In the genomic region with DNA sequence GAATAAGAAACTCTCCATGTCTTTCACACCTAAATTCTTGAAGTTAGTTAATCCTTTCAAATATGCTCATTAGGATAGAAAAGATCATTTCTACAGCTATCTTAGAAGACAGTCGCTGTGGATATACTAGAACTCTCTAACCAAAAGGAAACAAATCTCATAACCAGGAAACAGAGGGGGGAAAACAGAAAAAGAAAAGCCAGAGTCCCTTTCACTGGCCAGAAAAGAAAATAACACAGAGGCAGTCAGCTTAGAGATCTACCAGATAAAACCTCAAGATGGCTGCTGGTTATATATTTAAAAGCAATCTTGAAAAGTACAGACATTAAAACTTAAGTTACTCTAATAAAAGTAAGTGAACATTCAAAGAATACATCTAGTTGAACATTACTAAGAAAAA, we compare ENCODE assay signal across 26 cellular contexts. TPM values are rescaled to one million over a fixed set of nuclear protein-coding genes. Genes with fewer than 3 reads are reported as not detected.
DNase-seq lines count a peak whose midpoint lies in the region; ATAC-seq, FAIRE-seq and TF ChIP-seq lines count a peak whose summit lies in the region.
"Had no signal": no experiment of that assay in that cellular context is flagged by ENCODE, and none has a peak within 500 bp of the region (broad histone marks: within the 10 kb centered on the region; RNA-seq: fewer than 3 reads in every experiment).

No MANE protein-coding gene starts in this region.

- H3K4me1 ChIP-seq in HEK293 (ENCODE audit: control insufficient read depth, insufficient read depth, low read length): no peaks in the 10 kb centered on the region
- H3K4me1 ChIP-seq: upper lobe of right lung had no signal

- POLR2A ChIA-PET in HEK293 (lab: Yijun Ruan, JAX): no interaction called here

- TF ChIP-seq CTCF in HEK293 (tag by site-specific recombination; IDR thresholded peaks at IDR 0.05) (no peak), nephron progenitor cell (IDR thresholded peaks at IDR 0.05) (no peak)

- H3K9me3 Mint-ChIP-seq in activated naive CD8-positive, alpha-beta T cell (ENCODE audit: low read depth): no peaks in the 10 kb centered on the region
- no peaks in the 10 kb centered on the region for H3K9me3 Mint-ChIP-seq in activated naive CD8-positive, alpha-beta T cell treated with anti-CD3 and anti-CD28 coated beads for 36 hours
- no peaks in the 10 kb centered on the region for H3K9me3 Mint-ChIP-seq in activated naive CD8-positive, alpha-beta T cell treated with anti-CD3 and anti-CD28 coated beads, Interleukin-2, amount 50 U/mL, for 24 hours
- peaks cover 5% of the 10 kb centered on the region for H3K9me3 Mint-ChIP-seq in nephron progenitor cell
- H3K9me3 Mint-ChIP-seq: HFFc6; T-helper 1 cell treated with Interleukin-12 subunit alpha and Interleukin-12 subunit beta and Interleukin-4 antibody, amounts not matched to agents 30 μg/mL and 1 μg/mL, for 36 hours had no signal

- FAIRE-seq in GM12892 (lab: Jason Lieb, UNC): no peak
- FAIRE-seq: GM12878 had no signal

- no peaks in the 10 kb centered on the region for H3K9me3 ChIP-seq in HEK293 (ENCODE audit: control insufficient read depth, insufficient read depth, low read depth, low read length)
- H3K9me3 ChIP-seq: left ventricle myocardium inferior, upper lobe of right lung had no signal

- H3K4me1 Mint-ChIP-seq in activated naive CD8-positive, alpha-beta T cell (ENCODE audit: low read depth): peaks cover 60% of the 10 kb centered on the region
- peaks cover 52% of the 10 kb centered on the region for H3K4me1 Mint-ChIP-seq in activated naive CD8-positive, alpha-beta T cell treated with anti-CD3 and anti-CD28 coated beads for 36 hours
- peaks cover 45% of the 10 kb centered on the region for H3K4me1 Mint-ChIP-seq in activated naive CD8-positive, alpha-beta T cell treated with anti-CD3 and anti-CD28 coated beads, Interleukin-2, amount 50 U/mL, for 24 hours
- peaks cover 10% of the 10 kb centered on the region for H3K4me1 Mint-ChIP-seq in nephron progenitor cell

- H3K4me3 ChIP-seq in HEK293 (ENCODE audit: low read depth, low read length): no peak overlapping the region
- H3K4me3 ChIP-seq: GM12878, GM23248, left ventricle myocardium inferior, upper lobe of right lung had no signal

- DNase-seq in activated naive CD8-positive, alpha-beta T cell treated with anti-CD3 and anti-CD28 coated beads for 36 hours: no peak
- no peak for DNase-seq in activated naive CD8-positive, alpha-beta T cell treated with anti-CD3 and anti-CD28 coated beads, Interleukin-2, amount 50 U/mL, for 24 hours
- DNase-seq in nephron progenitor cell: no peak
- no peak for DNase-seq in GM12892 (ENCODE audit: insufficient read length)
- DNase-seq: activated CD4-positive, alpha-beta T cell treated with anti-CD3 and anti-CD28 coated beads for 4 hours; C1 segment of cervical spinal cord; cerebellar nuclear complex; EL; GM23248; HFFc6; islet precursor cell; left ventricle myocardium inferior; NCI-H1417 treated with DMSO at 0.1 percent for 48 hours; NCI-H2081 treated with DMSO at 0.1 percent for 48 hours; NCI-H446; NCI-H82; right cardiac atrium; RPMI8226; stimulated activated CD4-positive, alpha-beta T cell treated with anti-CD3 and anti-CD28 coated beads, Interleukin-2, amount 100 ng/mL, for 48 hours; substantia nigra; upper lobe of right lung had no signal

- no peak overlapping the region for H3K27ac Mint-ChIP-seq in activated naive CD8-positive, alpha-beta T cell
- H3K27ac Mint-ChIP-seq in activated naive CD8-positive, alpha-beta T cell treated with anti-CD3 and anti-CD28 coated beads for 36 hours: no peak overlapping the region
- H3K27ac Mint-ChIP-seq in activated naive CD8-positive, alpha-beta T cell treated with anti-CD3 and anti-CD28 coated beads, Interleukin-2, amount 50 U/mL, for 24 hours: peak overlapping the region; percentile 43
- peak overlapping the region; percentile 50 for H3K27ac Mint-ChIP-seq in nephron progenitor cell
- H3K27ac Mint-ChIP-seq: HFFc6; T-helper 1 cell treated with Interleukin-12 subunit alpha and Interleukin-12 subunit beta and Interleukin-4 antibody, amounts not matched to agents 30 μg/mL and 1 μg/mL, for 36 hours had no signal

- H3K4me3 Mint-ChIP-seq in activated naive CD8-positive, alpha-beta T cell: peak overlapping the region; percentile 0
- no peak overlapping the region for H3K4me3 Mint-ChIP-seq in activated naive CD8-positive, alpha-beta T cell treated with anti-CD3 and anti-CD28 coated beads for 36 hours
- H3K4me3 Mint-ChIP-seq in activated naive CD8-positive, alpha-beta T cell treated with anti-CD3 and anti-CD28 coated beads, Interleukin-2, amount 50 U/mL, for 24 hours: no peak overlapping the region
- no peak overlapping the region for H3K4me3 Mint-ChIP-seq in nephron progenitor cell
- H3K4me3 Mint-ChIP-seq: HFFc6; T-helper 1 cell treated with Interleukin-12 subunit alpha and Interleukin-12 subunit beta and Interleukin-4 antibody, amounts not matched to agents 30 μg/mL and 1 μg/mL, for 36 hours had no signal

- TF ChIP-seq POLR2A in GM12892 (IDR thresholded peaks at IDR 0.05; ENCODE audit: low read depth, low read length): no peak

- peaks cover 35 to 52% of the 10 kb centered on the region in 2 experiments for H3K36me3 ChIP-seq in HEK293 (ENCODE audit: control insufficient read depth in 2 of 2, insufficient read depth in 1 of 2, low read length in 2 of 2)

- H3K27me3 Mint-ChIP-seq in activated naive CD8-positive, alpha-beta T cell: no peaks in the 10 kb centered on the region
- no peaks in the 10 kb centered on the region for H3K27me3 Mint-ChIP-seq in activated naive CD8-positive, alpha-beta T cell treated with anti-CD3 and anti-CD28 coated beads for 36 hours
- H3K27me3 Mint-ChIP-seq in activated naive CD8-positive, alpha-beta T cell treated with anti-CD3 and anti-CD28 coated beads, Interleukin-2, amount 50 U/mL, for 24 hours: no peaks in the 10 kb centered on the region
- peaks cover 3% of the 10 kb centered on the region for H3K27me3 Mint-ChIP-seq in nephron progenitor cell (ENCODE audit: low read depth, poor library complexity)

- CTCF ChIA-PET in HEK293 (lab: Yijun Ruan, JAX): no interaction called here

- H3K36me3 Mint-ChIP-seq in activated naive CD8-positive, alpha-beta T cell: peaks cover 21% of the 10 kb centered on the region
- peaks cover 55% of the 10 kb centered on the region for H3K36me3 Mint-ChIP-seq in activated naive CD8-positive, alpha-beta T cell treated with anti-CD3 and anti-CD28 coated beads for 36 hours
- H3K36me3 Mint-ChIP-seq in activated naive CD8-positive, alpha-beta T cell treated with anti-CD3 and anti-CD28 coated beads, Interleukin-2, amount 50 U/mL, for 24 hours (ENCODE audit: low read depth): peaks cover 54% of the 10 kb centered on the region
- peaks cover 89% of the 10 kb centered on the region for H3K36me3 Mint-ChIP-seq in nephron progenitor cell (ENCODE audit: low read depth)

- no peak overlapping the region for H3K27ac ChIP-seq in HEK293 (ENCODE audit: extremely low read depth, low read depth, low read length)
- H3K27ac ChIP-seq: GM23248, left ventricle myocardium inferior, upper lobe of right lung had no signal

- ATAC-seq in activated naive CD8-positive, alpha-beta T cell treated with anti-CD3 and anti-CD28 coated beads, Interleukin-2, amount 50 U/mL, for 24 hours: no peak
- ATAC-seq in GM21367 (IDR thresholded peaks at IDR 0.05; ENCODE audit: unreplicated experiment): no peak
- ATAC-seq: GM12878, right cardiac atrium, upper lobe of right lung had no signal

TF ChIP-seq in HEK293, 187 proteins besides CTCF, POLR2A, EP300 and RAD21:
- TF ChIP-seq ZBTB20 (tag by site-specific recombination; IDR thresholded peaks at IDR 0.05) (no peak), ZNF561 (tag by site-specific recombination; IDR thresholded peaks at IDR 0.05; ENCODE audit: borderline replicate concordance) (no peak), PRDM1 (tag by site-specific recombination; IDR thresholded peaks at IDR 0.05) (peak; percentile 58), ZNF473 (tag by site-specific recombination; IDR thresholded peaks at IDR 0.05) (no peak), ZNF341 (tag by site-specific recombination; IDR thresholded peaks at IDR 0.05; ENCODE audit: low read depth) (peak; percentile 34; the same call in 1 of the 2 replicates)
- TF ChIP-seq, protein P1, sequence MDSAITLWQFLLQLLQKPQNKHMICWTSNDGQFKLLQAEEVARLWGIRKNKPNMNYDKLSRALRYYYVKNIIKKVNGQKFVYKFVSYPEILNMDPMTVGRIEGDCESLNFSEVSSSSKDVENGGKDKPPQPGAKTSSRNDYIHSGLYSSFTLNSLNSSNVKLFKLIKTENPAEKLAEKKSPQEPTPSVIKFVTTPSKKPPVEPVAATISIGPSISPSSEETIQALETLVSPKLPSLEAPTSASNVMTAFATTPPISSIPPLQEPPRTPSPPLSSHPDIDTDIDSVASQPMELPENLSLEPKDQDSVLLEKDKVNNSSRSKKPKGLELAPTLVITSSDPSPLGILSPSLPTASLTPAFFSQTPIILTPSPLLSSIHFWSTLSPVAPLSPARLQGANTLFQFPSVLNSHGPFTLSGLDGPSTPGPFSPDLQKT (IDR thresholded peaks at IDR 0.05; ENCODE audit: borderline replicate concordance, low read depth, low read length): no peak
TF ChIP-seq in HEK293: peak in this region for 2.

RNA-seq across cellular contexts. Expression of a gene that starts 19.6 kb away (rescaled TPM):
- 10 to 100 TPM; 93.2 to 97.2 TPM for total RNA-seq in activated naive CD8-positive, alpha-beta T cell treated with anti-CD3 and anti-CD28 coated beads for 36 hours
- 33.3 TPM for polyA plus RNA-seq in GM12892 (2012; ENCODE audit: missing spikeins)

Comparison
In these comparisons a context has a peak if more than half of its experiments do, and no peak if none do; other contexts are left out.
1. H3K27ac Mint-ChIP-seq: peak in activated naive CD8-positive, alpha-beta T cell treated with anti-CD3 and anti-CD28 coated beads, Interleukin-2, amount 50 U/mL, for 24 hours (single experiment) and nephron progenitor cell (single experiment); none in activated naive CD8-positive, alpha-beta T cell (single experiment) and activated naive CD8-positive, alpha-beta T cell treated with anti-CD3 and anti-CD28 coated beads for 36 hours (single experiment).